26 cellular contexts compared by ENCODE assay signal in the genomic region with DNA sequence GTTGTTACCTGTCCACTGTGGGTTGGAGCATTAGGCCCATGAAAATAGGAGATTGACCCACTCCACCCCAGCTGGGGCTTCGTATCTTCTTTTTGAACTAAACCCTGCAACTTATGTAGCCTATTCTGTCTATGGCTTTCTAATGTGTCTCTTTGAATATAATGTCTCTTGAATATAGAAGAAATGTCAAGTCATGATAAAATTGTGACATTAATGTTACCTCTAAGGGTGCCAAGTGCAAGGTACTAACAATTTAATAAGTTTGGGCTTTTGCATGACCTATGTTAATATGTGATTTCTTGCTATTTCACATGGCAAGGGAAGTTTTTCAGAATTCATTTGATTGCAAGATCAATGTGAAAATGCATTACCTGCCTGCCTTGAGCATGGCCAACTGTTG.
"Had no signal": no experiment of that assay in that cellular context is flagged by ENCODE, and none has a peak within 500 bp of the region (broad histone marks: within the 10 kb centered on the region; RNA-seq: fewer than 3 reads in every experiment).

No MANE protein-coding gene starts in this region.

- ATAC-seq: stimulated activated effector memory CD8-positive, alpha-beta T cell treated with anti-CD3 and anti-CD28 coated beads, Interleukin-12 subunit alpha, Interleukin-12 subunit beta, amount 100 ng/mL, for 72 hours; stimulated activated memory B cell treated with anti-CD40 and anti-IgM and Interleukin-4, amounts not matched to agents 10 μg/mL and 1 μg/mL and 100 μg/mL, for 72 hours; stimulated activated naive B cell treated with anti-CD40 and anti-IgM and Interleukin-4, amounts not matched to agents 10 μg/mL and 1 μg/mL and 100 μg/mL, for 72 hours; stimulated activated naive CD8-positive, alpha-beta T cell treated with anti-CD3 and anti-CD28 coated beads, Interleukin-15, amount 100 ng/mL, for 72 hours; stimulated activated naive CD8-positive, alpha-beta T cell treated with anti-CD3 and anti-CD28 coated beads, Interleukin-15, Interleukin-2, amounts not matched to agents 100 U/mL and 50 U/mL, for 24 hours; upper lobe of right lung had no signal

- H3K36me3 ChIP-seq: stomach, suprapubic skin, thoracic aorta, thyroid gland, tibial artery, tibial nerve, transverse colon, upper lobe of left lung, upper lobe of right lung, uterus, vagina had no signal

- H3K9me3 ChIP-seq: stomach, suprapubic skin, testis, thoracic aorta, thyroid gland, tibial artery, tibial nerve, transverse colon, upper lobe of left lung, upper lobe of right lung, uterus, vagina had no signal

- H3K4me3 ChIP-seq: stomach, suprapubic skin, testis, thoracic aorta, thyroid gland, tibial artery, tibial nerve, transverse colon, upper lobe of left lung, upper lobe of right lung, uterus, vagina had no signal

- H3K27ac ChIP-seq: stomach, suprapubic skin, testis, thoracic aorta, thyroid gland, tibial artery, tibial nerve, transverse colon, upper lobe of left lung, upper lobe of right lung, uterus, vagina had no signal

- FAIRE-seq: urothelium cell line had no signal

- DNase-seq: stimulated activated CD4-positive, alpha-beta T cell treated with anti-CD3 and anti-CD28 coated beads, Interleukin-4, amount 100 ng/mL, for 1 hour; stimulated activated CD4-positive, alpha-beta T cell treated with anti-CD3 and anti-CD28 coated beads, Interleukin-4, amount 100 ng/mL, for 24 hours; stimulated activated CD4-positive, alpha-beta T cell treated with anti-CD3 and anti-CD28 coated beads, Interleukin-4, amount 100 ng/mL, for 4 hours; stimulated activated CD8-positive, alpha-beta memory T cell treated with anti-CD3 and anti-CD28 coated beads, Interleukin-4, amount 100 ng/mL, for 48 hours; stimulated activated naive B cell treated with anti-CD40 and anti-IgM and Interleukin-4, amounts not matched to agents 10 μg/mL and 1 μg/mL and 100 μg/mL, for 72 hours; stimulated activated naive CD4-positive, alpha-beta T cell; stimulated activated naive CD4-positive, alpha-beta T cell treated with Interleukin-2 at 50 U/mL for 16 hours; stimulated activated naive CD8-positive, alpha-beta T cell treated with anti-CD3 and anti-CD28 coated beads, Interleukin-15, amount 100 ng/mL, for 72 hours; stimulated activated naive CD8-positive, alpha-beta T cell treated with anti-CD3 and anti-CD28 coated beads, Interleukin-15, Interleukin-2, amounts not matched to agents 100 U/mL and 50 U/mL, for 24 hours; stomach; substantia nigra; testis; thyroid gland; tibial artery; transverse colon; trophoblast cell; upper lobe of left lung; upper lobe of right lung; uterus had no signal

- H3K4me1 ChIP-seq: stomach, suprapubic skin, testis, thyroid gland, tibial artery, tibial nerve, transverse colon, upper lobe of left lung, upper lobe of right lung, uterus, vagina had no signal

- H3K27me3 ChIP-seq: stomach, suprapubic skin, testis, thyroid gland, tibial artery, tibial nerve, transverse colon, upper lobe of left lung, upper lobe of right lung, uterus, vagina had no signal
